ENCODE assay signal across 14 cellular contexts in genomic region chr17:17943281-17943984, GRCh38. TPM values are rescaled to one million over a fixed set of nuclear protein-coding genes. Genes with fewer than 3 reads are reported as not detected.
DNase-seq lines count a peak whose midpoint lies in the region; ATAC-seq, FAIRE-seq and TF ChIP-seq lines count a peak whose summit lies in the region.
"Had no signal": no experiment of that assay in that cellular context is flagged by ENCODE, and none has a peak within 500 bp of the region (broad histone marks: within the 10 kb centered on the region; RNA-seq: fewer than 3 reads in every experiment).

No MANE protein-coding gene starts in this region.

- H3K9ac ChIP-seq in HepG2 (ENCODE audit: insufficient read depth, low read depth, low read length) (no peak overlapping the region), K562 (ENCODE audit: insufficient read depth in 1 of 2, low read depth in 2 of 2, low read length in 2 of 2) (peak overlapping the region in 1 of 2 experiments; percentile 31; a peak in 1 of 4 replicates)

- H3K36me3 ChIP-seq in HepG2 (replicated peaks in 1 of 2; ENCODE audit: control insufficient read depth in 1 of 2, insufficient read depth in 2 of 2, low read length in 2 of 2) (no peaks in the 10 kb centered on the region), right lobe of liver (no peaks in the 10 kb centered on the region), K562 (ENCODE audit: control insufficient read depth, insufficient read depth, low read length) (no peaks in the 10 kb centered on the region), muscle layer of duodenum (ENCODE audit: control insufficient read depth in 1 of 2, insufficient read depth in 2 of 2, low read length in 2 of 2) (no peaks in the 10 kb centered on the region), vagina (no peaks in the 10 kb centered on the region)
- H3K36me3 ChIP-seq: left lung had no signal

- H3K27ac ChIP-seq in HepG2 (ENCODE audit: extremely low read length, insufficient read depth, low read length): peak overlapping the region; percentile 1
- no peak overlapping the region for H3K27ac ChIP-seq in right lobe of liver
- H3K27ac ChIP-seq in K562 (ENCODE audit: extremely low read depth, low read depth, low read length): no peak overlapping the region
- peak overlapping the region; percentile 19 for H3K27ac ChIP-seq in muscle layer of duodenum (ENCODE audit: low read length)
- H3K27ac ChIP-seq in vagina: peak overlapping the region; percentile 48

- BruUV-seq in HepG2 (replicated peaks; lab: Mats Ljungman, UMichigan): no TSS peak
- no TSS peak for BruUV-seq in K562 (replicated peaks; lab: Mats Ljungman, UMichigan)

- in situ Hi-C loops in HepG2 (cut with HindIII; ENCODE audit: extremely low pct_ligation_motif_present, low pct_unique_long_range_greater_than_20kb) (no loop called here), K562 (cut with MboI) (no loop called here)

- intact Hi-C loops in HepG2 (cut with micrococcal nuclease; ENCODE audit: unreplicated experiment) (no loop called here), right lobe of liver (cut with DNase I) (no loop called here), K562 (cut with micrococcal nuclease) (no loop called here), vagina (cut with DNase I) (no loop called here)

- no peak for TF ChIP-seq CTCF in HepG2 (CRISPR knock-in tag; IDR thresholded peaks at IDR 0.05)
- no peak for TF ChIP-seq CTCF in right lobe of liver (IDR thresholded peaks at IDR 0.05)
- no peak for TF ChIP-seq CTCF in K562 (IDR thresholded peaks at IDR 0.05 in 2 of 3, conservative IDR thresholded peaks at IDR 0.05 in 1 of 3; ENCODE audit: insufficient read depth in 2 of 3, low read depth in 1 of 3, low read length in 3 of 3)
- no peak for TF ChIP-seq CTCF in vagina (IDR thresholded peaks at IDR 0.05)

- H4K20me1 ChIP-seq in HepG2 (ENCODE audit: insufficient read depth, low read length): no peaks in the 10 kb centered on the region
- no peaks in the 10 kb centered on the region; the same call in 1 of the 2 replicates for H4K20me1 ChIP-seq in K562 (replicated peaks; ENCODE audit: control insufficient read depth, insufficient read depth, low read length)

- TF ChIP-seq RAD21 in HepG2 (CRISPR knock-in tag; IDR thresholded peaks at IDR 0.05) (no peak), K562 (CRISPR knock-in tag; conservative IDR thresholded peaks at IDR 0.05 in 1 of 2, IDR thresholded peaks at IDR 0.05 in 1 of 2) (no peak)

- H3K4me3 ChIP-seq in HepG2 (replicated peaks in 1 of 3; ENCODE audit: insufficient read depth in 1 of 3, low read depth in 2 of 3, low read length in 3 of 3): no peak overlapping the region
- no peak overlapping the region for H3K4me3 ChIP-seq in right lobe of liver
- no peak overlapping the region for H3K4me3 ChIP-seq in K562
- no peak overlapping the region for H3K4me3 ChIP-seq in muscle layer of duodenum (ENCODE audit: low read depth in 1 of 2, low read length in 2 of 2)
- H3K4me3 ChIP-seq in vagina: no peak overlapping the region
- H3K4me3 ChIP-seq: left lung had no signal

- CTCF ChIA-PET in HepG2 (lab: Yijun Ruan, JAX; ENCODE audit: low intra/inter-chr PET ratio, low total read pairs) (no interaction called here), K562 (lab: Yijun Ruan, JAX; ENCODE audit: low intra/inter-chr PET ratio) (no interaction called here)

- no peaks in the 10 kb centered on the region for H3K79me2 ChIP-seq in HepG2 (ENCODE audit: insufficient read depth, low read length)
- no peaks in the 10 kb centered on the region for H3K79me2 ChIP-seq in K562 (ENCODE audit: control insufficient read depth, insufficient read depth, low read length)

- H2AFZ ChIP-seq in HepG2 (ENCODE audit: low read length): no peak overlapping the region
- no peak overlapping the region for H2AFZ ChIP-seq in K562 (ENCODE audit: low read depth, low read length)

- POLR2A ChIA-PET in HepG2 (lab: Yijun Ruan, JAX): interaction anchor here (0.7 to 1.9 kb wide), 5 partner anchors 12 to 29 kb away, joined by 3 to 7 read pairs (median 3); partner anchors contain the start of genes DRC3 and TOM1L2
- POLR2A ChIA-PET in K562 (lab: Yijun Ruan, JAX): interaction anchor here (3.3 kb wide), 1 partner anchor 11 kb away, joined by 10 read pairs; no protein-coding TSS in a partner anchor

- H3K27me3 ChIP-seq in HepG2 (ENCODE audit: control insufficient read depth in 1 of 2, insufficient read depth in 2 of 2, low read length in 2 of 2) (no peaks in the 10 kb centered on the region), right lobe of liver (no peaks in the 10 kb centered on the region), K562 (ENCODE audit: control insufficient read depth in 2 of 2, insufficient read depth in 2 of 2, low read length in 2 of 2) (no peaks in the 10 kb centered on the region), muscle layer of duodenum (ENCODE audit: low read depth, low read length) (no peaks in the 10 kb centered on the region), vagina (no peaks in the 10 kb centered on the region)
- H3K27me3 ChIP-seq: left lung had no signal

- ATAC-seq in HepG2 (peak; percentile 85), right lobe of liver (no peak), K562 (peak; percentile 45; the same call in 1 of the 3 replicates)

- TF ChIP-seq POLR2A in HepG2 (IDR thresholded peaks at IDR 0.05; ENCODE audit: insufficient read depth in 1 of 2, low read depth in 2 of 2, low read length in 2 of 2) (no peak), right lobe of liver (IDR thresholded peaks at IDR 0.05) (no peak), K562 (conservative IDR thresholded peaks at IDR 0.05) (no peak), vagina (IDR thresholded peaks at IDR 0.05) (no peak)

- TF ChIP-seq EP300 in HepG2 (IDR thresholded peaks at IDR 0.05; ENCODE audit: low read depth in 2 of 2, low read length in 2 of 2) (0 out of 4 replicates have a peak, but pooled peaks of 1 of the 2 experiments have one; percentile 21), HepG2 (CRISPR knock-in tag; IDR thresholded peaks at IDR 0.05; ENCODE audit: borderline replicate concordance) (no peak), K562 (IDR thresholded peaks at IDR 0.05; ENCODE audit: low read length) (no peak)

- 43% methylated on average over 3 of the region's 3 CpGs for WGBS in HepG2 (ENCODE audit: low lambda C conversion rate)
- 74% methylated on average over 2 of the region's 3 CpGs for WGBS in right lobe of liver (ENCODE audit: insufficient coverage, low coverage, low lambda C conversion rate, missing lambda C conversion rate)
- 33% methylated on average over 1 of the region's 3 CpGs for WGBS in K562 (ENCODE audit: insufficient coverage, low coverage, missing lambda C conversion rate)

- DNase-seq in HepG2 (ENCODE audit: low spot score) (no peak), right lobe of liver (no peak), K562 (ENCODE audit: extremely low read depth in 1 of 4, low spot score in 3 of 4) (no peak), vagina (ENCODE audit: extremely low spot score in 2 of 2) (no peak), DMS79 treated with DMSO at 0.1 percent for 48 hours (lab: John Stamatoyannopoulos, UW) (no peak), epidermal melanocyte (ENCODE audit: insufficient read length, low spot score) (no peak)
- DNase-seq in effector CD8-positive, alpha-beta T cell (lab: John Stamatoyannopoulos, UW): no peak
- DNase-seq: activated effector memory CD4-positive, alpha-beta T cell treated with Interleukin-2 at 50 U/mL for 16 hours; COR-L47; left lung; NCI-H510A; stimulated activated CD4-positive, alpha-beta T cell treated with anti-CD3 and anti-CD28 coated beads, Interleukin-12 subunit alpha, Interleukin-12 subunit beta, amount 100 ng/mL, for 4 hours; T-helper 9 cell had no signal

- H3K4me1 ChIP-seq in HepG2 (ENCODE audit: insufficient read depth, low read length): peaks cover 51% of the 10 kb centered on the region
- H3K4me1 ChIP-seq in right lobe of liver: peaks cover 0 to 6% (median 3%) of the 10 kb centered on the region in 4 donors
- H3K4me1 ChIP-seq in K562 (replicated peaks in 1 of 2; ENCODE audit: control insufficient read depth in 2 of 2, insufficient read depth in 2 of 2, low read length in 2 of 2): peaks cover 10 to 13% of the 10 kb centered on the region in 2 experiments; a peak in 4 of 5 replicates
- peaks cover 17 to 45% of the 10 kb centered on the region in 2 donors for H3K4me1 ChIP-seq in muscle layer of duodenum (ENCODE audit: control insufficient read depth in 1 of 2, insufficient read depth in 2 of 2, low read length in 2 of 2)
- H3K4me1 ChIP-seq in vagina: peaks cover 68% of the 10 kb centered on the region

- H3K9me1 ChIP-seq in K562 (ENCODE audit: control insufficient read depth, insufficient read depth, low read length): no peaks in the 10 kb centered on the region

- no peaks in the 10 kb centered on the region for H3K9me3 ChIP-seq in HepG2 (ENCODE audit: low read length)
- H3K9me3 ChIP-seq in right lobe of liver: no peaks in the 10 kb centered on the region
- H3K9me3 ChIP-seq in K562 (replicated peaks; ENCODE audit: control insufficient read depth, insufficient read depth, low read depth, low read length): no peaks in the 10 kb centered on the region
- no peaks in the 10 kb centered on the region for H3K9me3 ChIP-seq in muscle layer of duodenum (ENCODE audit: control insufficient read depth in 1 of 2, low read length in 2 of 2)
- H3K9me3 ChIP-seq in vagina: no peaks in the 10 kb centered on the region
- H3K9me3 ChIP-seq: left lung had no signal

- peak; percentile 28 for FAIRE-seq in HepG2 (lab: Jason Lieb, UNC)
- no peak for FAIRE-seq in K562 (lab: Jason Lieb, UNC)

- H3K4me2 ChIP-seq in HepG2 (ENCODE audit: low read depth, low read length) (peak overlapping the region; percentile 52), K562 (ENCODE audit: insufficient read depth, low read length) (no peak overlapping the region)

RNA-seq across cellular contexts. Expression of gene TOM1L2, which starts 28.8 kb away (rescaled TPM):
- total RNA-seq in HepG2 (2016; rRNA removed; fragmentation: Illumina TruSeq; extraction: Trizol) (4.5 and 4.7 TPM in 2 replicates), right lobe of liver (10 to 100 TPM; 13.5 to 21.2 (median 16.0) TPM), K562 (2014; rRNA removed) (2.0 and 3.1 TPM in 2 replicates), K562 (2014; rRNA removed; fragmentation: Illumina TruSeq; extraction: Trizol) (1.8 and 2.5 TPM in 2 replicates), K562 (2015; rRNA removed; fragmentation: Illumina TruSeq; extraction: Trizol) (2.5 and 3.2 TPM in 2 replicates), K562 (2021) (4.8 and 6.0 TPM in 2 replicates), vagina (88.6 TPM)
- 1.0 and 1.2 TPM in 2 replicates for total RNA-seq in HepG2 (2016; cell fraction: cytosol; rRNA removed; fragmentation: Illumina TruSeq; extraction: Trizol; ENCODE audit: low read depth)
- 3.8 and 3.9 TPM in 2 replicates for total RNA-seq in HepG2 (2016; cell fraction: insoluble cytoplasmic fraction; rRNA removed; fragmentation: Illumina TruSeq; extraction: Trizol)
- 2.5 and 3.4 TPM in 2 replicates for total RNA-seq in HepG2 (2016; cell fraction: membrane; rRNA removed; fragmentation: Illumina TruSeq; extraction: Trizol)
- 4.6 and 5.4 TPM in 2 replicates for total RNA-seq in HepG2 (2016; cell fraction: nucleus; rRNA removed; fragmentation: Illumina TruSeq; extraction: Trizol)
- polyA plus RNA-seq in HepG2 (2011; rRNA removed) (7.4 and 9.1 TPM in 2 replicates), K562 (2011; rRNA removed) (3.7 and 5.7 TPM in 2 replicates), K562 (2014; fragmentation: Illumina TruSeq; extraction: Trizol) (3.8 and 4.4 TPM in 2 replicates), K562 (2014; fragmentation: Nextera tagmentation; extraction: Ambion mirVana) (under 1 TPM; 0.07 to 0.42 TPM), K562 (2014; rRNA removed) (2.3 and 4.4 TPM in 2 replicates)
- 4.5 and 4.8 TPM in 2 replicates for polyA plus RNA-seq in HepG2 (2011; cell fraction: cytosol; rRNA removed)
- polyA plus RNA-seq in HepG2 (2011; cell fraction: nucleus; rRNA removed): 16.8 and 18.7 TPM in 2 replicates
- polyA plus RNA-seq in HepG2 (2012): 5.5 and 5.7 TPM in 2 replicates
- 0.55 and 0.60 TPM in 2 replicates for polyA plus RNA-seq in HepG2 (2016; cell fraction: cytosol; fragmentation: Illumina TruSeq; extraction: Trizol; ENCODE audit: low read depth)
- 2.0 and 3.7 TPM in 2 replicates for polyA plus RNA-seq in HepG2 (2016; cell fraction: insoluble cytoplasmic fraction; fragmentation: Illumina TruSeq; extraction: Trizol; ENCODE audit: low read depth)
- 1.2 and 1.4 TPM in 2 replicates for polyA plus RNA-seq in HepG2 (2016; cell fraction: membrane; fragmentation: Illumina TruSeq; extraction: Trizol; ENCODE audit: low read depth)
- 8.1 and 9.2 TPM in 2 replicates for polyA plus RNA-seq in HepG2 (2016; cell fraction: nucleus; fragmentation: Illumina TruSeq; extraction: Trizol; ENCODE audit: insufficient read depth, low read depth)
- polyA minus RNA-seq in HepG2 (2011; rRNA and poly(A)+ RNA removed; ENCODE audit: low replicate concordance): 15.0 and 27.1 TPM in 2 replicates
- 4.9 and 5.5 TPM in 2 replicates for polyA minus RNA-seq in HepG2 (2011; cell fraction: cytosol; rRNA and poly(A)+ RNA removed)
- polyA minus RNA-seq in HepG2 (2011; cell fraction: nucleus; rRNA and poly(A)+ RNA removed): 9.8 and 14.0 TPM in 2 replicates
- total RNA-seq in K562 (2011; cell fraction: chromatin; rRNA removed; ENCODE audit: low replicate concordance): 26.4 and 33.5 TPM in 2 replicates
- total RNA-seq in K562 (2011; cell fraction: nucleolus; rRNA removed): 13.0 and 15.5 TPM in 2 replicates
- total RNA-seq in K562 (2011; cell fraction: nucleoplasm; rRNA removed): 17.5 and 22.1 TPM in 2 replicates
- 3.4 and 4.4 TPM in 2 replicates for polyA plus RNA-seq in K562 (2011; cell fraction: cytosol; rRNA removed)
- 9.0 and 14.2 TPM in 2 replicates for polyA plus RNA-seq in K562 (2011; cell fraction: nucleus; rRNA removed)
- polyA plus RNA-seq in K562 (2012): 4.5 and 5.8 TPM in 2 replicates
- polyA minus RNA-seq in K562 (2011; rRNA and poly(A)+ RNA removed): 6.1 and 6.7 TPM in 2 replicates
- polyA minus RNA-seq in K562 (2011; cell fraction: cytosol; rRNA and poly(A)+ RNA removed): 2.1 and 6.0 TPM in 2 replicates
- 6.7 and 7.8 TPM in 2 replicates for polyA minus RNA-seq in K562 (2011; cell fraction: nucleus; rRNA and poly(A)+ RNA removed)

RNA-seq across cellular contexts. Expression of gene DRC3, which starts 29.2 kb away (rescaled TPM):
- total RNA-seq in HepG2 (2016; rRNA removed; fragmentation: Illumina TruSeq; extraction: Trizol) (0.53 and 0.73 TPM in 2 replicates), right lobe of liver (under 1 TPM; 0.25 to 0.98 (median 0.72) TPM), K562 (2014; rRNA removed) (0.65 TPM in 1 of 2 replicates, not detected in the other), K562 (2014; rRNA removed; fragmentation: Illumina TruSeq; extraction: Trizol) (0.54 TPM in 1 of 2 replicates, not detected in the other), K562 (2015; rRNA removed; fragmentation: Illumina TruSeq; extraction: Trizol) (0.23 TPM in 1 of 2 replicates, not detected in the other), K562 (2021) (0.13 TPM in 1 of 2 replicates, not detected in the other), vagina (0.74 TPM)
- under 0.01 and 0.35 TPM in 2 replicates for total RNA-seq in HepG2 (2016; cell fraction: cytosol; rRNA removed; fragmentation: Illumina TruSeq; extraction: Trizol; ENCODE audit: low read depth)
- total RNA-seq in HepG2 (2016; cell fraction: insoluble cytoplasmic fraction; rRNA removed; fragmentation: Illumina TruSeq; extraction: Trizol): 0.24 and 1.0 TPM in 2 replicates
- total RNA-seq in HepG2 (2016; cell fraction: membrane; rRNA removed; fragmentation: Illumina TruSeq; extraction: Trizol): 0.24 and 0.53 TPM in 2 replicates
- 0.31 and 1.1 TPM in 2 replicates for total RNA-seq in HepG2 (2016; cell fraction: nucleus; rRNA removed; fragmentation: Illumina TruSeq; extraction: Trizol)
- polyA plus RNA-seq in HepG2 (2011; rRNA removed) (0.54 and 0.87 TPM in 2 replicates), K562 (2011; rRNA removed) (0.03 and 0.10 TPM in 2 replicates), K562 (2014; fragmentation: Illumina TruSeq; extraction: Trizol) (0.40 and 0.49 TPM in 2 replicates), K562 (2014; fragmentation: Nextera tagmentation; extraction: Ambion mirVana) (under 1 TPM; 0.13 to 0.46 TPM), K562 (2014; rRNA removed) (0.16 and 0.84 TPM in 2 replicates)
- 0.21 TPM in 2 replicates for polyA plus RNA-seq in HepG2 (2011; cell fraction: cytosol; rRNA removed)
- polyA plus RNA-seq in HepG2 (2011; cell fraction: nucleus; rRNA removed): 1.6 and 2.3 TPM in 2 replicates
- polyA plus RNA-seq in HepG2 (2012): 1.1 and 1.8 TPM in 2 replicates
- not detected in 2 replicates for polyA plus RNA-seq in HepG2 (2016; cell fraction: cytosol; fragmentation: Illumina TruSeq; extraction: Trizol; ENCODE audit: low read depth)
- polyA plus RNA-seq in HepG2 (2016; cell fraction: insoluble cytoplasmic fraction; fragmentation: Illumina TruSeq; extraction: Trizol; ENCODE audit: low read depth): 0.37 TPM in 1 of 2 replicates, not detected in the other
- polyA plus RNA-seq in HepG2 (2016; cell fraction: membrane; fragmentation: Illumina TruSeq; extraction: Trizol; ENCODE audit: low read depth): not detected in 2 replicates
- 0.95 and 2.5 TPM in 2 replicates for polyA plus RNA-seq in HepG2 (2016; cell fraction: nucleus; fragmentation: Illumina TruSeq; extraction: Trizol; ENCODE audit: insufficient read depth, low read depth)
- 0.68 and 1.7 TPM in 2 replicates for polyA minus RNA-seq in HepG2 (2011; rRNA and poly(A)+ RNA removed; ENCODE audit: low replicate concordance)
- not detected in 2 replicates for polyA minus RNA-seq in HepG2 (2011; cell fraction: cytosol; rRNA and poly(A)+ RNA removed)
- polyA minus RNA-seq in HepG2 (2011; cell fraction: nucleus; rRNA and poly(A)+ RNA removed): 1.1 and 1.3 TPM in 2 replicates
- 1.1 and 1.3 TPM in 2 replicates for total RNA-seq in K562 (2011; cell fraction: chromatin; rRNA removed; ENCODE audit: low replicate concordance)
- total RNA-seq in K562 (2011; cell fraction: nucleolus; rRNA removed): 0.83 and 1.1 TPM in 2 replicates
- total RNA-seq in K562 (2011; cell fraction: nucleoplasm; rRNA removed): 0.88 and 1.8 TPM in 2 replicates
- polyA plus RNA-seq in K562 (2011; cell fraction: cytosol; rRNA removed): 0.01 and 0.03 TPM in 2 replicates
- polyA plus RNA-seq in K562 (2011; cell fraction: nucleus; rRNA removed): 0.24 and 0.85 TPM in 2 replicates
- polyA plus RNA-seq in K562 (2012): 0.79 and 0.94 TPM in 2 replicates
- polyA minus RNA-seq in K562 (2011; rRNA and poly(A)+ RNA removed): 0.15 and 0.21 TPM in 2 replicates
- polyA minus RNA-seq in K562 (2011; cell fraction: cytosol; rRNA and poly(A)+ RNA removed): not detected in 2 replicates
- 0.22 and 0.27 TPM in 2 replicates for polyA minus RNA-seq in K562 (2011; cell fraction: nucleus; rRNA and poly(A)+ RNA removed)

Comparison
In these comparisons a context has a peak if more than half of its experiments do, and no peak if none do; other contexts are left out.
1. ATAC-seq: peak in HepG2 (single experiment) and K562 (single experiment); none in right lobe of liver (0 of 4).
2. H3K27ac ChIP-seq: peak in HepG2 (single experiment), muscle layer of duodenum (single experiment) and vagina (single experiment); none in right lobe of liver (0 of 3) and K562 (single experiment).
3. Of the 241 proteins assayed by ChIP-seq in both HepG2 and K562: peak only in HepG2: FOXA3; only in K562: none; in both: none; in neither: 239; mixed calls (peak in some experiments, not most) for 1.